ENCODE assay signal across 23 cellular contexts in genomic region chr2:19072161-19072560, GRCh38.
"Had no signal": no experiment of that assay in that cellular context is flagged by ENCODE, and none has a peak within 500 bp of the region (broad histone marks: within the 10 kb centered on the region; RNA-seq: fewer than 3 reads in every experiment).

No MANE protein-coding gene starts in this region.

- H3K27ac ChIP-seq: coronary artery, neural progenitor cell, parathyroid adenoma, sigmoid colon, skin epidermis, spleen, thoracic aorta, tibial nerve, upper lobe of right lung, uterus had no signal

- H3K4me1 ChIP-seq: parathyroid adenoma, spleen, upper lobe of right lung had no signal

- H3K4me3 ChIP-seq: coronary artery, neural progenitor cell, sigmoid colon, skin epidermis, spleen, thoracic aorta, tibial nerve, upper lobe of right lung, uterus had no signal

- H3K9me3 ChIP-seq: sigmoid colon, spleen, thoracic aorta, tibial nerve, upper lobe of right lung, uterus had no signal

- DNase-seq: dermis blood vessel endothelial cell; effector memory CD4-positive, alpha-beta T cell; hypothalamus; immature natural killer cell; islet precursor cell; kidney glomerular epithelial cell; mesendoderm; midbrain; naive thymus-derived CD4-positive, alpha-beta T cell; sigmoid colon; spleen; stimulated activated CD4-positive, alpha-beta T cell treated with anti-CD3 and anti-CD28 coated beads, Interleukin-4, amount 100 ng/mL, for 4 hours; stimulated activated naive CD8-positive, alpha-beta T cell treated with anti-CD3 and anti-CD28 coated beads, Interleukin-15, Interleukin-2, amounts not matched to agents 100 U/mL and 50 U/mL, for 24 hours; substantia nigra; upper lobe of right lung; uterus had no signal

- H3K36me3 ChIP-seq: neural progenitor cell, sigmoid colon, spleen, thoracic aorta, tibial nerve, upper lobe of right lung, uterus had no signal

- H3K27me3 ChIP-seq: neural progenitor cell, sigmoid colon, spleen, tibial nerve, upper lobe of right lung, uterus had no signal

- ATAC-seq: naive thymus-derived CD4-positive, alpha-beta T cell; stimulated activated memory B cell treated with anti-CD40 and anti-IgM and Interleukin-4, amounts not matched to agents 10 μg/mL and 1 μg/mL and 100 μg/mL, for 72 hours; stimulated activated naive CD8-positive, alpha-beta T cell treated with anti-CD3 and anti-CD28 coated beads, Interleukin-15, Interleukin-2, amounts not matched to agents 100 U/mL and 50 U/mL, for 24 hours; upper lobe of right lung had no signal
